ENCODE assay signal across 8 cellular contexts in the genomic region with DNA sequence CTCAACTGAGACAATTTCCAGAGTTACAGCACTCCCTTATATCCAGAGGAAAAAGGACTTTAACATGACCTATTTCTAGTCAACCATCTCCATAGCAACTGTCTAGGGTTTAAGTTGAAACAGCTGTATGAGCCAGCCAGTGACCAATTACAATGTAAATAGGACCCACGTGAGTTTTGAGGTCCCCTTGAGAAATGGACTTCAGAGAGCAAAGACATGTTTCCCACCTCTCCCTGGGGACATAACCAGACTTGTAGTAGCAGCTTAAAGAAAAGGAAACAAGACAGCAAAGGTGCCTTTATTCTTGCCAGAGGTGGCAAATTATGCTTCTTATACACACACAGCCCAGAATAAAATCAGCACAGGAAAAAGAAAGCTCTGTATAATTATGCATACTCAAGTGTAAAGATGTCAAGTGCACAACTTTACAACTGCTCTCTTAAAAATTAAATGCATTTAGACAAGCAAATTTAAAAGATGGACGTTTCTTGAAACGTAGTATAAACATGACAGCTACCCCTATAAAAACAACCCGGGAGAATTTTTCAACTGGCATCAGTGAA. TPM values are rescaled to one million over a fixed set of nuclear protein-coding genes. Genes with fewer than 3 reads are reported as not detected.
A peak's percentile ranks its signal among the peaks of the same experiment; 100 is the strongest.
DNase-seq lines count a peak whose midpoint lies in the region; ATAC-seq and TF ChIP-seq lines count a peak whose summit lies in the region.

No MANE protein-coding gene starts in this region.

- intact Hi-C loops in body of pancreas (cut with DNase I): no loop called here
- intact Hi-C loops in posterior cingulate gyrus (cut with DNase I): no loop called here

- no peak for TF ChIP-seq POLR2A in body of pancreas (IDR thresholded peaks at IDR 0.05)

- no peaks in the 10 kb centered on the region for H3K4me1 ChIP-seq in body of pancreas

- 51 to 52% methylated on average over 4 of the region's 4 CpGs for WGBS in body of pancreas, 2 donors

- no peaks in the 10 kb centered on the region for H3K27me3 ChIP-seq in body of pancreas

- H3K36me3 ChIP-seq in body of pancreas (replicated peaks in 1 of 2; ENCODE audit: insufficient read depth in 1 of 2, low read depth in 2 of 2): no peaks in the 10 kb centered on the region

- peak; percentile 93 for ATAC-seq in GM19397 (IDR thresholded peaks at IDR 0.05; ENCODE audit: unreplicated experiment)
- peak; percentile 96 for ATAC-seq in HG03354 (IDR thresholded peaks at IDR 0.05; ENCODE audit: poor library complexity, severe bottlenecking, unreplicated experiment)
- peak; percentile 42 for ATAC-seq in body of pancreas

- DNase-seq in CD1c-positive myeloid dendritic cell (ENCODE audit: extremely low spot score) (peak; percentile 60), body of pancreas (peak in 1 of 4 donors; percentile 15), pulmonary artery endothelial cell (ENCODE audit: low read depth, low spot score) (peak; percentile 22), NK-92 (lab: John Stamatoyannopoulos, UW; ENCODE audit: unreplicated experiment) (no peak), RPMI8226 (no peak), posterior cingulate gyrus (no peak)

- no peak overlapping the region for H3K4me3 ChIP-seq in body of pancreas

- no peak for TF ChIP-seq CTCF in body of pancreas (IDR thresholded peaks at IDR 0.05)

- H3K27ac ChIP-seq in body of pancreas: no peak overlapping the region

- no peaks in the 10 kb centered on the region for H3K9me3 ChIP-seq in body of pancreas

RNA-seq across cellular contexts. Expression of a gene that starts 40.2 kb away (rescaled TPM):
- 10 to 100 TPM; 30.7 to 32.7 TPM for total RNA-seq in body of pancreas
- 57.6 and 61.2 TPM in 2 replicates for total RNA-seq in pulmonary artery endothelial cell

Comparison
In these comparisons a context has a peak if more than half of its experiments do, and no peak if none do; other contexts are left out.
1. DNase-seq: peak in CD1c-positive myeloid dendritic cell (single experiment) and pulmonary artery endothelial cell (single experiment); none in NK-92 (single experiment), RPMI8226 (single experiment) and posterior cingulate gyrus (0 of 10).
2. ATAC-seq: peak in every context shown above with its lines; median percentile 96 in HG03354; 93 in GM19397; 42 in body of pancreas.